ENCODE assay signal across 1 cellular context in genomic region chr7:104979167-104979841, GRCh38.
A peak's percentile ranks its signal among the peaks of the same experiment; 100 is the strongest.
TF ChIP-seq lines count a peak whose summit lies in the region.

No MANE protein-coding gene starts in this region.

TF ChIP-seq in K562, 482 proteins besides CTCF, POLR2A, EP300 and RAD21 (continued from another document and continues in another):
- TF ChIP-seq, protein P1, sequence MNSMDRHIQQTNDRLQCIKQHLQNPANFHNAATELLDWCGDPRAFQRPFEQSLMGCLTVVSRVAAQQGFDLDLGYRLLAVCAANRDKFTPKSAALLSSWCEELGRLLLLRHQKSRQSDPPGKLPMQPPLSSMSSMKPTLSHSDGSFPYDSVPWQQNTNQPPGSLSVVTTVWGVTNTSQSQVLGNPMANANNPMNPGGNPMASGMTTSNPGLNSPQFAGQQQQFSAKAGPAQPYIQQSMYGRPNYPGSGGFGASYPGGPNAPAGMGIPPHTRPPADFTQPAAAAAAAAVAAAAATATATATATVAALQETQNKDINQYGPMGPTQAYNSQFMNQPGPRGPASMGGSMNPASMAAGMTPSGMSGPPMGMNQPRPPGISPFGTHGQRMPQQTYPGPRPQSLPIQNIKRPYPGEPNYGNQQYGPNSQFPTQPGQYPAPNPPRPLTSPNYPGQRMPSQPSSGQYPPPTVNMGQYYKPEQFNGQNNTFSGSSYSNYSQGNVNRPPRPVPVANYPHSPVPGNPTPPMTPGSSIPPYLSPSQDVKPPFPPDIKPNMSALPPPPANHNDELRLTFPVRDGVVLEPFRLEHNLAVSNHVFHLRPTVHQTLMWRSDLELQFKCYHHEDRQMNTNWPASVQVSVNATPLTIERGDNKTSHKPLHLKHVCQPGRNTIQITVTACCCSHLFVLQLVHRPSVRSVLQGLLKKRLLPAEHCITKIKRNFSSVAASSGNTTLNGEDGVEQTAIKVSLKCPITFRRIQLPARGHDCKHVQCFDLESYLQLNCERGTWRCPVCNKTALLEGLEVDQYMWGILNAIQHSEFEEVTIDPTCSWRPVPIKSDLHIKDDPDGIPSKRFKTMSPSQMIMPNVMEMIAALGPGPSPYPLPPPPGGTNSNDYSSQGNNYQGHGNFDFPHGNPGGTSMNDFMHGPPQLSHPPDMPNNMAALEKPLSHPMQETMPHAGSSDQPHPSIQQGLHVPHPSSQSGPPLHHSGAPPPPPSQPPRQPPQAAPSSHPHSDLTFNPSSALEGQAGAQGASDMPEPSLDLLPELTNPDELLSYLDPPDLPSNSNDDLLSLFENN (IDR thresholded peaks at IDR 0.05; ENCODE audit: low read depth in 2 of 2, low read length in 2 of 2) = no peak
- TF ChIP-seq CXXC5 (CRISPR knock-in tag; IDR thresholded peaks at IDR 0.05) (no peak), MEIS2 (IDR thresholded peaks at IDR 0.05; ENCODE audit: partially characterized antibody) (peak; percentile 88), TEAD2 (tag; IDR thresholded peaks at IDR 0.05) (no peak), OTX1 (CRISPR knock-in tag; IDR thresholded peaks at IDR 0.05) (no peak), PYGO2 (tag; IDR thresholded peaks at IDR 0.05) (no peak), FOXJ3 (CRISPR knock-in tag; IDR thresholded peaks at IDR 0.05) (no peak), FUS (optimal IDR thresholded peaks at IDR 0.05; ENCODE audit: low read depth, low read length) (no peak), ZNF609 (CRISPR knock-in tag; IDR thresholded peaks at IDR 0.05; ENCODE audit: borderline replicate concordance) (no peak), KLF16 (IDR thresholded peaks at IDR 0.05) (no peak), GABPB1 (CRISPR knock-in tag; IDR thresholded peaks at IDR 0.05) (no peak), ZNF282 (CRISPR knock-in tag; IDR thresholded peaks at IDR 0.05) (no peak), ILK (tag; IDR thresholded peaks at IDR 0.05; ENCODE audit: borderline replicate concordance, low read depth) (no peak), ZNF707 (CRISPR knock-in tag; conservative IDR thresholded peaks at IDR 0.05) (no peak), CUX1 (CRISPR knock-in tag; IDR thresholded peaks at IDR 0.05) (no peak), POLR2B (IDR thresholded peaks at IDR 0.05; ENCODE audit: low read depth, partially characterized antibody) (peak; percentile 18), ZFP36 (IDR thresholded peaks at IDR 0.05; ENCODE audit: low read depth, low read length, partially characterized antibody) (no peak), ZNF280A (IDR thresholded peaks at IDR 0.05; ENCODE audit: low read depth, partially characterized antibody) (no peak), SRF (CRISPR knock-in tag; IDR thresholded peaks at IDR 0.05) (no peak), BDP1 (IDR thresholded peaks at IDR 0.05; ENCODE audit: insufficient read depth, insufficient read length) (no peak), HDAC1 (IDR thresholded peaks at IDR 0.05) (0 out of 4 replicates have a peak, but pooled peaks of 1 of the 2 experiments have one; percentile 18), ZNF778 (CRISPR knock-in tag; IDR thresholded peaks at IDR 0.05) (no peak), HOMEZ (CRISPR knock-in tag; IDR thresholded peaks at IDR 0.05) (no peak), AFF4 (CRISPR knock-in tag; IDR thresholded peaks at IDR 0.05) (no peak), SOX6 (IDR thresholded peaks at IDR 0.05) (no peak), VEZF1 (CRISPR knock-in tag; IDR thresholded peaks at IDR 0.05) (no peak), EGR1 (conservative IDR thresholded peaks at IDR 0.05) (peak; percentile 87), SMARCB1 (IDR thresholded peaks at IDR 0.05; ENCODE audit: insufficient read length, low read depth) (no peak), U2AF1 (optimal IDR thresholded peaks at IDR 0.05; ENCODE audit: low read depth, low read length) (no peak), HLTF (IDR thresholded peaks at IDR 0.05) (no peak)
- TF ChIP-seq, protein P2, sequence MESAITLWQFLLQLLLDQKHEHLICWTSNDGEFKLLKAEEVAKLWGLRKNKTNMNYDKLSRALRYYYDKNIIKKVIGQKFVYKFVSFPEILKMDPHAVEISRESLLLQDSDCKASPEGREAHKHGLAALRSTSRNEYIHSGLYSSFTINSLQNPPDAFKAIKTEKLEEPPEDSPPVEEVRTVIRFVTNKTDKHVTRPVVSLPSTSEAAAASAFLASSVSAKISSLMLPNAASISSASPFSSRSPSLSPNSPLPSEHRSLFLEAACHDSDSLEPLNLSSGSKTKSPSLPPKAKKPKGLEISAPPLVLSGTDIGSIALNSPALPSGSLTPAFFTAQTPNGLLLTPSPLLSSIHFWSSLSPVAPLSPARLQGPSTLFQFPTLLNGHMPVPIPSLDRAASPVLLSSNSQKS (CRISPR knock-in tag; IDR thresholded peaks at IDR 0.05) = no peak
- TF ChIP-seq, protein P3, sequence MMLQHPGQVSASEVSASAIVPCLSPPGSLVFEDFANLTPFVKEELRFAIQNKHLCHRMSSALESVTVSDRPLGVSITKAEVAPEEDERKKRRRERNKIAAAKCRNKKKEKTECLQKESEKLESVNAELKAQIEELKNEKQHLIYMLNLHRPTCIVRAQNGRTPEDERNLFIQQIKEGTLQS (IDR thresholded peaks at IDR 0.05) = no peak
- TF ChIP-seq, protein P3 (CRISPR knock-in tag; conservative IDR thresholded peaks at IDR 0.05) = no peak
